27 cellular contexts compared by ENCODE assay signal in the genomic region with DNA sequence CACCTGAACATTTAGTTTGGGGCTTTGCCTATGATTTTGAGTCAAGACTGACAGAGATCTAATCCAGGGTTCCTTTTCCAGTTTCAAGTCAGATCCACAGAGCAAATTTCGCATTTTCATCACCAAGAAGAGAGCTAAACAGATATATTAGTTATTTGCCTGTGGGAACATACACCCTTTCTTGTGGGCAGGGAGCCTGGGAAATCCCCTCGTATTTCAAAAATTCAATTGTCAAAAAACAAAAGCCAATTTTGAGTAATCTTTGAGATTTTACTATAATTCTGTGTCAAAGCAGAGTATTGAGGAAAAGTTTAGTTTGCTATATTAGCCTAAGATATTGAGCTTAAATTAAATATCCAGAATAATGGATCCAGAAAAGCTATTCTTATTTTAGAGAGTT. TPM values are rescaled to one million over a fixed set of nuclear protein-coding genes. Genes with fewer than 3 reads are reported as not detected.
"Had no signal": no experiment of that assay in that cellular context is flagged by ENCODE, and none has a peak within 500 bp of the region (broad histone marks: within the 10 kb centered on the region; RNA-seq: fewer than 3 reads in every experiment).

No MANE protein-coding gene starts in this region.

- H3K27me3 ChIP-seq: heart left ventricle, sigmoid colon, testis, tibial nerve had no signal

- H3K9me3 ChIP-seq: heart left ventricle, sigmoid colon, testis, tibial nerve had no signal

- DNase-seq: effector memory CD4-positive, alpha-beta T cell; heart left ventricle; hippocampal formation; kidney glomerular epithelial cell; natural killer cell; posterior cingulate gyrus; sigmoid colon; stimulated activated CD4-positive, alpha-beta T cell treated with anti-CD3 and anti-CD28 coated beads, Interleukin-2, amount 100 ng/mL, for 24 hours; stimulated activated CD4-positive, alpha-beta T cell treated with anti-CD3 and anti-CD28 coated beads, Interleukin-4, amount 100 ng/mL, for 4 hours; stimulated activated naive B cell treated with anti-CD40 and anti-IgM and Interleukin-4, amounts not matched to agents 10 μg/mL and 1 μg/mL and 100 μg/mL, for 72 hours; stimulated activated naive CD8-positive, alpha-beta T cell treated with anti-CD3 and anti-CD28 coated beads, Interleukin-15, amount 100 ng/mL, for 72 hours; testis had no signal

- H3K4me1 ChIP-seq: heart left ventricle, sigmoid colon, testis, tibial nerve had no signal

- H3K36me3 ChIP-seq: heart left ventricle, sigmoid colon, tibial nerve had no signal

- ATAC-seq: esophagus mucosa; heart left ventricle; natural killer cell; stimulated activated naive B cell treated with anti-CD40 and anti-IgM and Interleukin-4, amounts not matched to agents 10 μg/mL and 1 μg/mL and 100 μg/mL, for 72 hours; stimulated activated naive CD8-positive, alpha-beta T cell treated with anti-CD3 and anti-CD28 coated beads, Interleukin-15, amount 100 ng/mL, for 72 hours had no signal

- H3K27ac ChIP-seq: heart left ventricle, sigmoid colon, skin epidermis, testis, tibial nerve had no signal

- FAIRE-seq: endometrium, frontal cortex had no signal

- H3K4me3 ChIP-seq: heart left ventricle, sigmoid colon, skin epidermis, testis, tibial nerve had no signal

RNA-seq across cellular contexts. Expression of a gene that starts 56.6 kb away (rescaled TPM):
- total RNA-seq: esophagus mucosa, fibroblast of lung, frontal cortex, glomerular endothelial cell, heart left ventricle, lower leg skin, mesothelial cell of epicardium, myocyte, natural killer cell, neural crest cell, osteocyte, pulmonary artery endothelial cell, sigmoid colon, subcutaneous adipose tissue, tibial nerve, ureter had no signal
- polyA plus RNA-seq: fibroblast of lung, heart left ventricle, sigmoid colon had no signal
